11 cellular contexts compared by ENCODE assay signal in genomic region chr6:13466304-13467215, GRCh38. TPM values are rescaled to one million over a fixed set of nuclear protein-coding genes. Genes with fewer than 3 reads are reported as not detected.
DNase-seq lines count a peak whose midpoint lies in the region; ATAC-seq and TF ChIP-seq lines count a peak whose summit lies in the region.
"Had no signal": no experiment of that assay in that cellular context is flagged by ENCODE, and none has a peak within 500 bp of the region (broad histone marks: within the 10 kb centered on the region; RNA-seq: fewer than 3 reads in every experiment).

No MANE protein-coding gene starts in this region.

- H3K27me3 ChIP-seq in RWPE2 (ENCODE audit: insufficient read depth, poor library complexity, severe bottlenecking), result no peaks in the 10 kb centered on the region
- no peaks in the 10 kb centered on the region for H3K27me3 ChIP-seq in dorsolateral prefrontal cortex
- H3K27me3 ChIP-seq in stomach, result no peaks in the 10 kb centered on the region

- peaks cover 5% of the 10 kb centered on the region for H3K36me3 Mint-ChIP-seq in activated naive CD4-positive, alpha-beta T cell treated with anti-CD3 and anti-CD28 coated beads for 36 hours (ENCODE audit: low read depth)

- H3K27ac ChIP-seq in RWPE2 (ENCODE audit: poor library complexity, severe bottlenecking), result peak overlapping the region; percentile 21
- H3K27ac ChIP-seq in dorsolateral prefrontal cortex, result peak overlapping the region in 50 of 59 donors; percentile 3 to 92 (median 45)
- peak overlapping the region in 1 of 5 donors; percentile 16 for H3K27ac ChIP-seq in stomach

- H3K9me3 ChIP-seq in RWPE2 (ENCODE audit: severe bottlenecking) (no peaks in the 10 kb centered on the region), stomach (no peaks in the 10 kb centered on the region)

- H3K4me1 ChIP-seq in RWPE2 (ENCODE audit: insufficient read depth, poor library complexity, severe bottlenecking) (peaks cover 11% of the 10 kb centered on the region), stomach (peaks cover 11 to 56% (median 39%) of the 10 kb centered on the region in 4 donors)

- H3K4me3 Mint-ChIP-seq in activated naive CD4-positive, alpha-beta T cell treated with anti-CD3 and anti-CD28 coated beads for 36 hours, result no peak overlapping the region
- H3K4me3 Mint-ChIP-seq: nephron had no signal

- ATAC-seq in RWPE2 (ENCODE audit: low read depth) (no peak), HG02623 (IDR thresholded peaks at IDR 0.05; ENCODE audit: unreplicated experiment) (no peak)

- H3K27me3 Mint-ChIP-seq in activated naive CD4-positive, alpha-beta T cell treated with anti-CD3 and anti-CD28 coated beads for 36 hours (ENCODE audit: low read depth), result no peaks in the 10 kb centered on the region

- TF ChIP-seq EP300 in stomach (IDR thresholded peaks at IDR 0.05), result no peak

- 57 to 70% (median 67%) methylated on average over 6 of the region's 6 CpGs for WGBS in stomach, 5 donors

- peaks cover 10% of the 10 kb centered on the region; the same call in 1 of the 2 replicates for H3K36me3 ChIP-seq in RWPE2 (ENCODE audit: low read depth)
- H3K36me3 ChIP-seq in stomach, result peaks cover 0 to 7% (median 0%) of the 10 kb centered on the region in 4 donors

- H3K4me1 Mint-ChIP-seq in activated naive CD4-positive, alpha-beta T cell treated with anti-CD3 and anti-CD28 coated beads for 36 hours (ENCODE audit: low read depth), result peaks cover 45% of the 10 kb centered on the region

- intact Hi-C loops in activated naive CD4-positive, alpha-beta T cell treated with anti-CD3 and anti-CD28 coated beads for 36 hours (cut with micrococcal nuclease), result loop anchor here (1.0 to 5.0 kb wide), 2 partner anchors 12 to 39 kb away; no protein-coding TSS in a partner anchor
- intact Hi-C loops in dorsolateral prefrontal cortex (cut with DNase I), result no loop called here
- intact Hi-C loops in stomach (cut with DNase I; ENCODE audit: low total_unique reads), result no loop called here

- H3K4me3 ChIP-seq in RWPE2 (ENCODE audit: severe bottlenecking), result no peak overlapping the region
- H3K4me3 ChIP-seq in dorsolateral prefrontal cortex, result no peak overlapping the region
- H3K4me3 ChIP-seq in stomach, result no peak overlapping the region

- no peak overlapping the region for H3K27ac Mint-ChIP-seq in activated naive CD4-positive, alpha-beta T cell treated with anti-CD3 and anti-CD28 coated beads for 36 hours
- H3K27ac Mint-ChIP-seq: nephron had no signal

- CTCF ChIA-PET in activated naive CD4-positive, alpha-beta T cell treated with anti-CD3 and anti-CD28 coated beads for 36 hours (lab: Charles Lee), result interaction anchor here (1.0 to 1.2 kb wide), 3 partner anchors 13 to 108 kb away, joined by 3 read pairs; no protein-coding TSS in a partner anchor

- TF ChIP-seq POLR2A in stomach (IDR thresholded peaks at IDR 0.05), result no peak

- peak; percentile 73 for DNase-seq in activated naive CD4-positive, alpha-beta T cell treated with anti-CD3 and anti-CD28 coated beads for 36 hours
- DNase-seq in activated naive CD4-positive, alpha-beta T cell treated with anti-CD3 and anti-CD28 coated beads, Interleukin-2, amount 50 U/mL, for 16 hours, result no peak
- DNase-seq in RWPE2 (ENCODE audit: low spot score) (no peak), dorsolateral prefrontal cortex (no peak), stomach (no peak), cerebellar cortex (ENCODE audit: low spot score) (no peak)
- peak; percentile 61 for DNase-seq in stimulated activated CD8-positive, alpha-beta memory T cell treated with anti-CD3 and anti-CD28 coated beads, Interleukin-4, amount 100 ng/mL, for 48 hours
- DNase-seq: NCI-H446, T-helper 9 cell had no signal

- no peak for TF ChIP-seq CTCF in RWPE2 (IDR thresholded peaks at IDR 0.05; ENCODE audit: poor library complexity, severe bottlenecking)
- TF ChIP-seq CTCF in dorsolateral prefrontal cortex (IDR thresholded peaks at IDR 0.05 in 54 of 56, conservative IDR thresholded peaks at IDR 0.05 in 2 of 56; ENCODE audit: low read depth in 1 of 56, partially characterized antibody in 56 of 56), result no peak
- TF ChIP-seq CTCF in stomach (IDR thresholded peaks at IDR 0.05), result no peak

- no peaks in the 10 kb centered on the region for H3K9me3 Mint-ChIP-seq in activated naive CD4-positive, alpha-beta T cell treated with anti-CD3 and anti-CD28 coated beads for 36 hours

RNA-seq across cellular contexts. Expression of gene GFOD1, which starts 20.8 kb away (rescaled TPM):
- total RNA-seq in activated naive CD4-positive, alpha-beta T cell treated with anti-CD3 and anti-CD28 coated beads for 36 hours, result 1 to 10 TPM; 3.7 to 4.2 TPM
- 100 to 1,000 TPM in 61 of 120 experiments, 10 to 100 TPM in 59; 36.8 to 141 (median 101) TPM for total RNA-seq in dorsolateral prefrontal cortex
- 10 to 100 TPM in 4 of 5 donors, 1 to 10 TPM in 1; 7.6 to 29.4 (median 17.1) TPM for total RNA-seq in stomach
- polyA plus RNA-seq in stomach, result 1 to 10 TPM in 2 of 3 donors, under 1 TPM in 1; 0.76 to 5.3 (median 1.1) TPM

Comparison
In these comparisons a context has a peak if more than half of its experiments do, and no peak if none do; other contexts are left out.
1. DNase-seq: peak in activated naive CD4-positive, alpha-beta T cell treated with anti-CD3 and anti-CD28 coated beads for 36 hours (single experiment) and stimulated activated CD8-positive, alpha-beta memory T cell treated with anti-CD3 and anti-CD28 coated beads, Interleukin-4, amount 100 ng/mL, for 48 hours (single experiment); none in activated naive CD4-positive, alpha-beta T cell treated with anti-CD3 and anti-CD28 coated beads, Interleukin-2, amount 50 U/mL, for 16 hours (single experiment), RWPE2 (single experiment), dorsolateral prefrontal cortex (0 of 10), stomach (single experiment) and cerebellar cortex (single experiment).